9 cellular contexts compared by ENCODE assay signal in genomic region chr3:172034786-172035685, GRCh38. TPM values are rescaled to one million over a fixed set of nuclear protein-coding genes. Genes with fewer than 3 reads are reported as not detected.
DNase-seq lines count a peak whose midpoint lies in the region; ATAC-seq, FAIRE-seq and TF ChIP-seq lines count a peak whose summit lies in the region.
"Had no signal": no experiment of that assay in that cellular context is flagged by ENCODE, and none has a peak within 500 bp of the region (broad histone marks: within the 10 kb centered on the region; RNA-seq: fewer than 3 reads in every experiment).

No MANE protein-coding gene starts in this region.

- ATAC-seq in A549 (no peak), GM19328 (IDR thresholded peaks at IDR 0.05; ENCODE audit: unreplicated experiment) (no peak), GM19397 (IDR thresholded peaks at IDR 0.05; ENCODE audit: unreplicated experiment) (no peak), GM21723 (IDR thresholded peaks at IDR 0.05; ENCODE audit: unreplicated experiment) (no peak)

- TF ChIP-seq EP300 in A549 (IDR thresholded peaks at IDR 0.05): no peak

- CTCF ChIA-PET in A549 (lab: Yijun Ruan, JAX): interaction anchor here (1.0 to 1.1 kb wide), 2 partner anchors 12 to 307 kb away, joined by 3 read pairs; no protein-coding TSS in a partner anchor

- H3K4me3 ChIP-seq in A549: no peak overlapping the region
- H3K4me3 ChIP-seq in endodermal cell (ENCODE audit: low read length): no peak overlapping the region

- TF ChIP-seq CTCF in A549 (IDR thresholded peaks at IDR 0.05) (0 out of 3 replicates have a peak, but pooled peaks have one; percentile 10), endodermal cell (conservative IDR thresholded peaks at IDR 0.05) (peak; percentile 75), osteocyte (IDR thresholded peaks at IDR 0.05) (peak; percentile 50)

- H3K4me1 ChIP-seq in A549 (peaks cover 23% of the 10 kb centered on the region; the same call in 2 of the 3 replicates), endodermal cell (ENCODE audit: control insufficient read depth, insufficient read depth, low read length) (peaks cover 4% of the 10 kb centered on the region)

- H3K4me3 Mint-ChIP-seq in endodermal cell (no peak overlapping the region), osteocyte (ENCODE audit: unreplicated experiment) (no peak overlapping the region)
- H3K4me3 Mint-ChIP-seq: dendritic cell treated with granulocyte-macrophage colony-stimulating factor and Interleukin-4, amounts not matched to agents 40 ng/mL and 50 ng/mL, for 4 days had no signal

- no peak for TF ChIP-seq POLR2A in A549 (IDR thresholded peaks at IDR 0.05; ENCODE audit: low read length)

- no peaks in the 10 kb centered on the region for H3K27me3 Mint-ChIP-seq in endodermal cell (ENCODE audit: insufficient read depth)
- H3K27me3 Mint-ChIP-seq in osteocyte (ENCODE audit: unreplicated experiment): no peaks in the 10 kb centered on the region
- H3K27me3 Mint-ChIP-seq: dendritic cell treated with granulocyte-macrophage colony-stimulating factor and Interleukin-4, amounts not matched to agents 40 ng/mL and 50 ng/mL, for 4 days had no signal

- H3K36me3 Mint-ChIP-seq in endodermal cell (ENCODE audit: low read depth): no peaks in the 10 kb centered on the region
- H3K36me3 Mint-ChIP-seq in osteocyte (ENCODE audit: unreplicated experiment): peaks cover 5% of the 10 kb centered on the region

- H3K4me1 Mint-ChIP-seq in endodermal cell (peaks cover 22% of the 10 kb centered on the region), osteocyte (ENCODE audit: unreplicated experiment) (peaks cover 11% of the 10 kb centered on the region)

- 79% methylated on average over 9 of the region's 9 CpGs for WGBS in A549 (ENCODE audit: missing lambda C conversion rate)
- WGBS in endodermal cell (ENCODE audit: insufficient coverage in 1 of 2, insufficient read length in 1 of 2), 2 experiments: 80 to 88% methylated on average over 7 to 9 of the region's 9 CpGs

- H3K9ac ChIP-seq in endodermal cell (ENCODE audit: extremely low read depth, low read length, poor library complexity, severe bottlenecking): no peak overlapping the region

- no peaks in the 10 kb centered on the region for H3K36me3 ChIP-seq in endodermal cell (ENCODE audit: control insufficient read depth, insufficient read depth, low read length)

- POLR2A ChIA-PET in A549 (lab: Yijun Ruan, JAX): no interaction called here

- H3K9me3 ChIP-seq in A549: peaks cover 6% of the 10 kb centered on the region; the same call in 2 of the 3 replicates
- no peaks in the 10 kb centered on the region for H3K9me3 ChIP-seq in endodermal cell (ENCODE audit: control insufficient read depth, low read length)

- no peak overlapping the region for H3K4me2 ChIP-seq in A549

- H3K27ac ChIP-seq in A549 (0 out of 6 replicates have a peak overlapping the region, but pooled peaks have one; percentile 21 to 30), endodermal cell (ENCODE audit: low read depth, low read length) (no peak overlapping the region)

- TF ChIP-seq RAD21 in A549 (conservative IDR thresholded peaks at IDR 0.05 in 1 of 2, IDR thresholded peaks at IDR 0.05 in 1 of 2): peak in 1 of 2 experiments; percentile 31; a peak in 2 of 5 replicates

- no peaks in the 10 kb centered on the region for H3K27me3 ChIP-seq in endodermal cell (ENCODE audit: control insufficient read depth, insufficient read depth, low read length, poor library complexity, severe bottlenecking)

- peaks cover 9% of the 10 kb centered on the region for H3K9me3 Mint-ChIP-seq in endodermal cell
- H3K9me3 Mint-ChIP-seq in osteocyte (ENCODE audit: unreplicated experiment): peaks cover 4% of the 10 kb centered on the region

- peak in 1 of 2 experiments; percentile 32 for DNase-seq in A549 (ENCODE audit: low read depth in 1 of 2, low spot score in 1 of 2)
- DNase-seq in EH (ENCODE audit: low read depth): peak; percentile 52
- DNase-seq in NCI-H2171 (lab: John Stamatoyannopoulos, UW): peak; percentile 1
- DNase-seq in endodermal cell: peak; percentile 71
- DNase-seq in osteocyte (ENCODE audit: extremely low spot score, unreplicated experiment): no peak

- no peak for FAIRE-seq in A549 (lab: Jason Lieb, UNC)

- H3K27ac Mint-ChIP-seq in endodermal cell: no peak overlapping the region
- H3K27ac Mint-ChIP-seq in osteocyte (ENCODE audit: unreplicated experiment): no peak overlapping the region
- H3K27ac Mint-ChIP-seq: dendritic cell treated with granulocyte-macrophage colony-stimulating factor and Interleukin-4, amounts not matched to agents 40 ng/mL and 50 ng/mL, for 4 days had no signal

TF ChIP-seq in A549, 52 proteins besides CTCF, POLR2A, EP300 and RAD21:
- TF ChIP-seq ELK1 (IDR thresholded peaks at IDR 0.05; ENCODE audit: low read depth, low read length) (no peak), SMC3 (IDR thresholded peaks at IDR 0.05) (peak; percentile 12; the same call in 1 of the 3 replicates)
TF ChIP-seq in A549: peak in this region for 1.

RNA-seq across cellular contexts. Expression of gene FNDC3B, which starts 4.3 kb away (rescaled TPM):
- 29.5 and 56.0 TPM in 2 replicates for polyA plus RNA-seq in A549 (2011; rRNA removed)
- polyA plus RNA-seq in A549 (2012; cell fraction: cytosol; rRNA removed): 8.4 and 8.6 TPM in 2 replicates
- 7.0 and 15.3 TPM in 2 replicates for polyA plus RNA-seq in A549 (2012; cell fraction: nucleus; rRNA removed)
- 29.9 to 34.5 TPM (median 33.6 TPM) in 3 replicates for polyA plus RNA-seq in A549 (2017; fragmentation: RNase III; extraction: RNeasy Plus Mini Kit Qiagen cat#74134 plus additional on column Dnase treatment)
- 181 TPM in 2 replicates for polyA minus RNA-seq in A549 (2011; rRNA and poly(A)+ RNA removed)
- total RNA-seq in endodermal cell: 100 to 1,000 TPM in 1 of 2 donors, 10 to 100 TPM in 1; 80.6 to 107 TPM
- 31.9 TPM for polyA plus RNA-seq in endodermal cell (2013, experiment 1 of 2)
- polyA plus RNA-seq in endodermal cell (2013, experiment 2 of 2): 32.7 TPM
- total RNA-seq in osteocyte: 224 and 240 TPM in 2 replicates

Comparison
In these comparisons a context has a peak if more than half of its experiments do, and no peak if none do; other contexts are left out.
1. CTCF ChIP-seq: peak in every context shown above with its lines; median percentile 75 in endodermal cell; 50 in osteocyte; 10 in A549.